1 cellular context compared by ENCODE assay signal in genomic region chr16:67525176-67525860, GRCh38.
TF ChIP-seq lines count a peak whose summit lies in the region.

No MANE protein-coding gene starts in this region.

TF ChIP-seq in K562, 482 proteins besides CTCF, POLR2A, EP300 and RAD21:
- no peak for TF ChIP-seq ETS2 (tag; IDR thresholded peaks at IDR 0.05; ENCODE audit: borderline replicate concordance, poor library complexity, severe bottlenecking)
- TF ChIP-seq CEBPZ (IDR thresholded peaks at IDR 0.05; ENCODE audit: borderline replicate concordance, low read depth, low read length): no peak
- no peak for TF ChIP-seq ZFP91 (CRISPR knock-in tag; IDR thresholded peaks at IDR 0.05)
- no peak for TF ChIP-seq ZBTB40 (IDR thresholded peaks at IDR 0.05)
- TF ChIP-seq ZBTB40 (CRISPR knock-in tag; IDR thresholded peaks at IDR 0.05): no peak
- TF ChIP-seq PPARD (CRISPR knock-in tag; IDR thresholded peaks at IDR 0.05): no peak
- no peak for TF ChIP-seq NFRKB (IDR thresholded peaks at IDR 0.05; ENCODE audit: low read depth)
- no peak for TF ChIP-seq IRF2 (CRISPR knock-in tag; IDR thresholded peaks at IDR 0.05)
- TF ChIP-seq MEF2A (IDR thresholded peaks at IDR 0.05; ENCODE audit: control insufficient read depth, low read depth, low read length): no peak
- no peak for TF ChIP-seq JUNB (CRISPR knock-in tag; conservative IDR thresholded peaks at IDR 0.05)
- peak; percentile 79 for TF ChIP-seq PRDM10 (IDR thresholded peaks at IDR 0.05; ENCODE audit: partially characterized antibody)
- TF ChIP-seq THAP7 (CRISPR knock-in tag; IDR thresholded peaks at IDR 0.05): no peak
- 0 out of 2 replicates have a peak, but pooled peaks have one; percentile 7 for TF ChIP-seq ZNF24 (IDR thresholded peaks at IDR 0.05)
- TF ChIP-seq KLF16 (IDR thresholded peaks at IDR 0.05): no peak
- no peak for TF ChIP-seq CBFB (CRISPR knock-in tag; IDR thresholded peaks at IDR 0.05)
